ENCODE assay signal across 17 cellular contexts in genomic region chr22:49613108-49613507, GRCh38.
DNase-seq lines count a peak whose midpoint lies in the region; ATAC-seq and TF ChIP-seq lines count a peak whose summit lies in the region.
"Had no signal": no experiment of that assay in that cellular context is flagged by ENCODE, and none has a peak within 500 bp of the region (broad histone marks: within the 10 kb centered on the region; RNA-seq: fewer than 3 reads in every experiment).

No MANE protein-coding gene starts in this region.

- DNase-seq in CD14-positive monocyte (ENCODE audit: low spot score) (peak; percentile 35), islet precursor cell (peak; percentile 19), spleen (peak; percentile 18), GM23248 (no peak), T-helper 17 cell (no peak)
- DNase-seq in naive thymus-derived CD4-positive, alpha-beta T cell: no peak
- DNase-seq: 8988T; C1 segment of cervical spinal cord; CD4-positive, CD25-positive, alpha-beta regulatory T cell; CD8-positive, alpha-beta T cell; DMS153; DND-41; H9 had no signal

- peaks cover 42 to 70% of the 10 kb centered on the region in 2 donors for H3K36me3 Mint-ChIP-seq in CD14-positive monocyte
- H3K36me3 Mint-ChIP-seq in naive thymus-derived CD4-positive, alpha-beta T cell: peaks cover 0 to 27% (median 23%) of the 10 kb centered on the region in 5 donors
- H3K36me3 Mint-ChIP-seq in T-helper 17 cell (ENCODE audit: low read depth): no peaks in the 10 kb centered on the region

- intact Hi-C loops in CD14-positive monocyte (cut with micrococcal nuclease): no loop called here
- intact Hi-C loops in spleen (cut with DNase I; ENCODE audit: low total_unique reads): no loop called here
- intact Hi-C loops in naive thymus-derived CD4-positive, alpha-beta T cell (cut with micrococcal nuclease): no loop called here

- in situ Hi-C loops in GM23248 (cut with MboI): no loop called here

- H3K27ac ChIP-seq in spleen: no peak overlapping the region
- no peak overlapping the region for H3K27ac ChIP-seq in GM23248
- H3K27ac ChIP-seq in naive thymus-derived CD4-positive, alpha-beta T cell (ENCODE audit: low read depth, low read length): no peak overlapping the region
- H3K27ac ChIP-seq: A549 had no signal

- H3K4me1 ChIP-seq in spleen: peaks cover 0 to 5% (median 0%) of the 10 kb centered on the region in 6 donors
- H3K4me1 ChIP-seq in GM23248 (ENCODE audit: insufficient read depth): no peaks in the 10 kb centered on the region
- H3K4me1 ChIP-seq in naive thymus-derived CD4-positive, alpha-beta T cell (ENCODE audit: control insufficient read depth in 2 of 2, insufficient read depth in 2 of 2, low read length in 2 of 2): no peaks in the 10 kb centered on the region
- H3K4me1 ChIP-seq: A549, Caco-2 had no signal

- H3K36me3 ChIP-seq in spleen: peaks cover 0 to 64% (median under 1%) of the 10 kb centered on the region in 6 donors
- H3K36me3 ChIP-seq in GM23248 (ENCODE audit: low read depth): no peaks in the 10 kb centered on the region
- H3K36me3 ChIP-seq in naive thymus-derived CD4-positive, alpha-beta T cell (ENCODE audit: control insufficient read depth in 2 of 3, insufficient read depth in 3 of 3, low read length in 3 of 3): peaks cover 0 to 20% (median 0%) of the 10 kb centered on the region in 3 experiments

- CTCF ChIA-PET in naive thymus-derived CD4-positive, alpha-beta T cell (lab: Charles Lee): no interaction called here

- H3K27ac Mint-ChIP-seq in CD14-positive monocyte (peak overlapping the region in 1 of 7 donors; percentile 63), T-helper 17 cell (no peak overlapping the region)
- H3K27ac Mint-ChIP-seq in naive thymus-derived CD4-positive, alpha-beta T cell: no peak overlapping the region
- H3K27ac Mint-ChIP-seq: CD4-positive, CD25-positive, alpha-beta regulatory T cell; CD8-positive, alpha-beta T cell; GM23338; H9 had no signal

- TF ChIP-seq CTCF in CD14-positive monocyte (IDR thresholded peaks at IDR 0.05) (no peak), spleen (IDR thresholded peaks at IDR 0.05 in 8 of 11, conservative IDR thresholded peaks at IDR 0.05 in 3 of 11) (no peak)

- H3K9ac ChIP-seq in GM23248: no peak overlapping the region

- H3K27me3 ChIP-seq in spleen (replicated peaks in 1 of 7) (no peaks in the 10 kb centered on the region), GM23248 (replicated peaks; ENCODE audit: insufficient read depth) (no peaks in the 10 kb centered on the region)
- no peaks in the 10 kb centered on the region for H3K27me3 ChIP-seq in naive thymus-derived CD4-positive, alpha-beta T cell (ENCODE audit: control insufficient read depth in 2 of 2, insufficient read depth in 2 of 2, low read length in 2 of 2)

- 96 to 100% (median 97%) methylated on average over 5 of the region's 5 CpGs for WGBS in spleen, 5 donors
- 37 to 42% methylated on average over 5 of the region's 5 CpGs for WGBS in GM23248 (ENCODE audit: low coverage in 1 of 2, low lambda C conversion rate in 2 of 2, missing lambda C conversion rate in 2 of 2), 2 experiments

- H3K4me1 Mint-ChIP-seq in CD14-positive monocyte (no peaks in the 10 kb centered on the region), T-helper 17 cell (peaks cover 3% of the 10 kb centered on the region)
- peaks cover 0 to 4% (median 0%) of the 10 kb centered on the region in 7 donors for H3K4me1 Mint-ChIP-seq in naive thymus-derived CD4-positive, alpha-beta T cell
- H3K4me1 Mint-ChIP-seq: CD4-positive, CD25-positive, alpha-beta regulatory T cell; GM23338; H9 had no signal

- no peaks in the 10 kb centered on the region for H3K9me2 ChIP-seq in GM23248 (ENCODE audit: insufficient read depth)

- H4K20me1 ChIP-seq in GM23248 (ENCODE audit: insufficient read depth): no peaks in the 10 kb centered on the region

- H3K4me3 Mint-ChIP-seq in CD14-positive monocyte: no peak overlapping the region
- H3K4me3 Mint-ChIP-seq in naive thymus-derived CD4-positive, alpha-beta T cell: no peak overlapping the region
- H3K4me3 Mint-ChIP-seq in T-helper 17 cell: no peak overlapping the region
- H3K4me3 Mint-ChIP-seq: CD4-positive, CD25-positive, alpha-beta regulatory T cell; CD8-positive, alpha-beta T cell; GM23338; H9 had no signal

- H3K4me3 ChIP-seq in spleen (no peak overlapping the region), GM23248 (no peak overlapping the region)
- H3K4me3 ChIP-seq in naive thymus-derived CD4-positive, alpha-beta T cell (ENCODE audit: low read length): no peak overlapping the region
- H3K4me3 ChIP-seq: A549, GM23338 had no signal

- H3K79me2 ChIP-seq in GM23248 (ENCODE audit: insufficient read depth): no peaks in the 10 kb centered on the region

- H3K27me3 Mint-ChIP-seq in CD14-positive monocyte (ENCODE audit: low read depth in 3 of 3): peaks cover 0 to 4% (median 2%) of the 10 kb centered on the region in 3 donors
- no peaks in the 10 kb centered on the region for H3K27me3 Mint-ChIP-seq in naive thymus-derived CD4-positive, alpha-beta T cell
- no peaks in the 10 kb centered on the region for H3K27me3 Mint-ChIP-seq in T-helper 17 cell
- H3K27me3 Mint-ChIP-seq: CD4-positive, CD25-positive, alpha-beta regulatory T cell had no signal

- no peak for ATAC-seq in naive thymus-derived CD4-positive, alpha-beta T cell
- no peak for ATAC-seq in T-helper 17 cell
- ATAC-seq: A549; CD8-positive, alpha-beta T cell; GM23338; HCT116 had no signal

- H3K9me3 Mint-ChIP-seq in CD14-positive monocyte: peaks cover 48 to 66% (median 51%) of the 10 kb centered on the region in 7 donors
- H3K9me3 Mint-ChIP-seq in naive thymus-derived CD4-positive, alpha-beta T cell: peaks cover 0 to 23% (median 7%) of the 10 kb centered on the region in 11 donors

- POLR2A ChIA-PET in naive thymus-derived CD4-positive, alpha-beta T cell (lab: Charles Lee): no interaction called here

- peaks cover 0 to 37% (median 16%) of the 10 kb centered on the region in 8 donors for H3K9me3 ChIP-seq in spleen
- H3K9me3 ChIP-seq in GM23248 (ENCODE audit: low read depth): no peaks in the 10 kb centered on the region
- peaks cover 0 to 11% (median 0%) of the 10 kb centered on the region in 3 experiments for H3K9me3 ChIP-seq in naive thymus-derived CD4-positive, alpha-beta T cell (ENCODE audit: control insufficient read depth in 2 of 3, low read length in 3 of 3)
- no peaks in the 10 kb centered on the region for H3K9me3 ChIP-seq in T-helper 17 cell (ENCODE audit: control insufficient read depth, low read length, poor library complexity, severe bottlenecking)
- H3K9me3 ChIP-seq: A549, Caco-2 had no signal

- H3F3A ChIP-seq in GM23248 (ENCODE audit: insufficient read depth): no peaks in the 10 kb centered on the region

- no peak for TF ChIP-seq POLR2A in spleen (IDR thresholded peaks at IDR 0.05)

- H2AFZ ChIP-seq in GM23248: no peak overlapping the region
- H2AFZ ChIP-seq: GM23338 had no signal

- H3K4me2 ChIP-seq in GM23248 (ENCODE audit: unreplicated experiment): no peak overlapping the region
- H3K4me2 ChIP-seq: A549, GM23338 had no signal

Comparison
In these comparisons a context has a peak if more than half of its experiments do, and no peak if none do; other contexts are left out.
1. DNase-seq: peak in CD14-positive monocyte (single experiment), islet precursor cell (single experiment) and spleen (single experiment); none in GM23248 (single experiment), naive thymus-derived CD4-positive, alpha-beta T cell (0 of 9) and T-helper 17 cell (0 of 3).